In the genomic region with DNA sequence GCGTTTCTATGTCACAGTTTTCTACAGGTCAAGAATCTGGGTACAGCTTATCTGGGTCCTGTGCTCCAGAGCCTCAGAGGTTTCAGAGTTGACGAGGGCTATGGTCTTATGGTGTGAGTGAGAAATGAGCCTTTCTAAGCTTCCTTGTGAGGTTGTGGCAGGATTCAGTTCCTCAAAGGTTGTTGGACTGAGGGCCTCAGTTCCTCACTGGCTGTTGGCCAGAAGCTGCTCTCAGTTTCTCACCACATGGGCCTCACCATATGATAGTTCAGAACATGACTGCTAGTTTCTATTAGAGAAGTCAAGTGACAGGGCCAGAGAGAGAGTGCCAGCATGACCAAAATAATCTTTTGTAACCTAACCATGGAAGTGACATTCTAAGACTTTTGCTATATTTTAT, we compare ENCODE assay signal across 13 cellular contexts.
DNase-seq lines count a peak whose midpoint lies in the region; ATAC-seq, FAIRE-seq and TF ChIP-seq lines count a peak whose summit lies in the region.
"Had no signal": no experiment of that assay in that cellular context is flagged by ENCODE, and none has a peak within 500 bp of the region (broad histone marks: within the 10 kb centered on the region; RNA-seq: fewer than 3 reads in every experiment).

No MANE protein-coding gene starts in this region.

- no peak overlapping the region for H3K4me3 Mint-ChIP-seq in CD8-positive, alpha-beta T cell
- H3K4me3 Mint-ChIP-seq: central memory CD8-positive, alpha-beta T cell had no signal

- CTCF ChIA-PET in CD8-positive, alpha-beta T cell (lab: Charles Lee), result no interaction called here

- H3K27me3 ChIP-seq in CD8-positive, alpha-beta T cell (ENCODE audit: insufficient read depth, low read length), result no peaks in the 10 kb centered on the region

- intact Hi-C loops in CD8-positive, alpha-beta T cell (cut with DNase I, micrococcal nuclease), result no loop called here

- no peaks in the 10 kb centered on the region for H3K4me1 ChIP-seq in CD8-positive, alpha-beta T cell (ENCODE audit: insufficient read depth, low read length)
- H3K4me1 ChIP-seq: parathyroid adenoma had no signal

- no peak overlapping the region for H3K27ac Mint-ChIP-seq in CD8-positive, alpha-beta T cell

- ATAC-seq in GM19452 (IDR thresholded peaks at IDR 0.05; ENCODE audit: unreplicated experiment) (peak; percentile 98), HG02938 (IDR thresholded peaks at IDR 0.05; ENCODE audit: unreplicated experiment) (peak; percentile 99)
- ATAC-seq in CD8-positive, alpha-beta T cell, result no peak

- H3K9me3 ChIP-seq in CD8-positive, alpha-beta T cell (ENCODE audit: low read length), result no peaks in the 10 kb centered on the region

- no peak overlapping the region for H3K4me3 ChIP-seq in CD8-positive, alpha-beta T cell (ENCODE audit: low read depth, low read length)

- H3K9me3 Mint-ChIP-seq in CD8-positive, alpha-beta T cell, result no peaks in the 10 kb centered on the region
- H3K9me3 Mint-ChIP-seq: central memory CD8-positive, alpha-beta T cell had no signal

- TF ChIP-seq CTCF in CD8-positive, alpha-beta T cell (IDR thresholded peaks at IDR 0.05), result no peak

- peak; percentile 96 for FAIRE-seq in GM12891 (lab: Jason Lieb, UNC)

- H3K36me3 Mint-ChIP-seq in CD8-positive, alpha-beta T cell, result no peaks in the 10 kb centered on the region

- H3K27ac ChIP-seq in CD8-positive, alpha-beta T cell (ENCODE audit: low read depth, low read length), result no peak overlapping the region
- H3K27ac ChIP-seq: parathyroid adenoma had no signal

- no peak for TF ChIP-seq POLR2A in GM12891 (IDR thresholded peaks at IDR 0.05; ENCODE audit: low read depth, low read length)

- POLR2A ChIA-PET in CD8-positive, alpha-beta T cell (lab: Charles Lee), result no interaction called here

- H3K36me3 ChIP-seq in CD8-positive, alpha-beta T cell (ENCODE audit: insufficient read depth, low read length), result no peaks in the 10 kb centered on the region

- peaks cover 4% of the 10 kb centered on the region for H3K27me3 Mint-ChIP-seq in CD8-positive, alpha-beta T cell (ENCODE audit: low read depth)

- DNase-seq in GM12891 (ENCODE audit: insufficient read length, low spot score), result peak; percentile 8
- DNase-seq in Kasumi-1 (lab: John Stamatoyannopoulos, UW), result peak; percentile 6 to 25
- no peak for DNase-seq in NCI-H2227 treated with DMSO at 0.1 percent for 48 hours (lab: John Stamatoyannopoulos, UW)
- DNase-seq in HPDE6-E6E7 (ENCODE audit: extremely low spot score), result no peak
- DNase-seq in CD8-positive, alpha-beta T cell, result no peak
- DNase-seq in DMS79 treated with DMSO at 0.1 percent for 48 hours (lab: John Stamatoyannopoulos, UW), result no peak
- DNase-seq: ACHN; activated CD8-positive, alpha-beta memory T cell treated with anti-CD3 and anti-CD28 coated beads, Interleukin-2, amount 50 U/mL, for 4 hours; NCI-H2081 had no signal

- no peaks in the 10 kb centered on the region for H3K4me1 Mint-ChIP-seq in CD8-positive, alpha-beta T cell (ENCODE audit: low read depth)
- H3K4me1 Mint-ChIP-seq: central memory CD8-positive, alpha-beta T cell had no signal

TF ChIP-seq in GM12891, 5 proteins besides CTCF, POLR2A, EP300 and RAD21:
- TF ChIP-seq PAX5 (IDR thresholded peaks at IDR 0.05; ENCODE audit: insufficient read depth, low read length, severe bottlenecking) (no peak), POU2F2 (IDR thresholded peaks at IDR 0.05; ENCODE audit: low read depth, low read length) (no peak), TAF1 (IDR thresholded peaks at IDR 0.05; ENCODE audit: low read depth, low read length) (no peak), SPI1 (IDR thresholded peaks at IDR 0.05; ENCODE audit: low read depth, low read length) (peak; percentile 98)

Comparison
In these comparisons a context has a peak if more than half of its experiments do, and no peak if none do; other contexts are left out.
1. DNase-seq: peak in GM12891 (single experiment) and Kasumi-1 (2 of 2); none in NCI-H2227 treated with DMSO at 0.1 percent for 48 hours (single experiment), HPDE6-E6E7 (single experiment), CD8-positive, alpha-beta T cell (0 of 7) and DMS79 treated with DMSO at 0.1 percent for 48 hours (single experiment).